ENCODE assay signal across 8 cellular contexts in the genomic region with DNA sequence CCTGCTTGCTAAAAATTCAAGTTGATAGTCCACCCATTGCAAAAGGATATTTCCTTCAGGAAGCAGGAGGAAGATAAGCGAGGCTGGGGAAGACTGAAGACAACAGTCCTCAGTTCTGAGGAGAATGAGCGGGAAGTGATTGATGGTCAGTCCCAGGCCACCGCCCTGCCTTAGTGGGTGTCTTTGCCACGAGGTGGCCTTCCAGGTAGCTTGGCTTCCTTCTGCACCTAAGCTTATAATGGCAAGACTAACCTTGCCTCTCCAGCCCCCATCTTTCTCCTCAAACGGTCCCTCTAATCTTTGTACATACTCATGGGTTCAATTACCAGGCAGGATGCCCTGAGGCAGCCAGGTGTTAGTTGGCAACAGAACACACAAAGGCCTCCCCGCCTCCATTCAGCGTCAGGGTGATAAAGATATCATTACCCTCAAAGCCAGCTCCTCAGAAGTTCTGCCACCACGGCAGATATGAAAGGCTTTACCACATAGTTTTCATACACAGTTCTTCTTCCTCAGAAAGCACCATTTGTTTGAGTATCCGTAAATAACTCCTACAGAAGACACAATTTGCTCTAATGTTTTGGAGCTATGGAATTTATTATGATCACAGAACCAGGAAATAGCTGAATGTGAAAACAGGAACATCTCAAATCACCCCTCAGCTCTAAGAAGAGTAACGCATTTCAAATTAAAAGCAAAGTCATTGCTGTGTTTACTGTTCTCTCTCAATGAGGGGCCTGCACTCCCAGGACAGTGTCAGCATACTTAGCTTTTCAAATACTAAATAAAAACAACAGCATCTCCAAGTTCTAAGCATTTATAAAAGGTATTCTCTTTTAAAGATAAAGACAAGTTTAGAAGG.
DNase-seq lines count a peak whose midpoint lies in the region; ATAC-seq lines count a peak whose summit lies in the region.

No MANE protein-coding gene starts in this region.

- H3K4me3 Mint-ChIP-seq in T-helper 17 cell: peak overlapping the region; percentile 53
- no peak overlapping the region for H3K4me3 Mint-ChIP-seq in immature natural killer cell

- peaks cover 39% of the 10 kb centered on the region for H3K4me1 Mint-ChIP-seq in T-helper 17 cell
- H3K4me1 Mint-ChIP-seq in immature natural killer cell: peaks cover 22 to 40% of the 10 kb centered on the region in 2 donors

- H3K36me3 Mint-ChIP-seq in T-helper 17 cell (ENCODE audit: low read depth) (peaks cover 8% of the 10 kb centered on the region), immature natural killer cell (peaks cover 0 to 10% (median 0%) of the 10 kb centered on the region in 3 donors)

- H3K27ac Mint-ChIP-seq in T-helper 17 cell (peak overlapping the region; percentile 87), immature natural killer cell (peak overlapping the region in 5 of 6 donors; percentile 18 to 73 (median 51))

- no peak for DNase-seq in T-helper 17 cell
- no peak for DNase-seq in immature natural killer cell
- DNase-seq in AG20443 (ENCODE audit: low spot score): no peak
- DNase-seq in midbrain (lab: John Stamatoyannopoulos, UW): no peak
- DNase-seq in SHP77 treated with DMSO at 0.1 percent for 48 hours (lab: John Stamatoyannopoulos, UW): no peak
- no peak for DNase-seq in NCI-H82 treated with DMSO at 0.1 percent for 48 hours (lab: John Stamatoyannopoulos, UW; ENCODE audit: unreplicated experiment)

- ATAC-seq in GM18867 (IDR thresholded peaks at IDR 0.05; ENCODE audit: unreplicated experiment) (peak; percentile 81), HG02798 (IDR thresholded peaks at IDR 0.05; ENCODE audit: poor library complexity, unreplicated experiment) (peak; percentile 74), T-helper 17 cell (peak; percentile 75)

- H3K27me3 Mint-ChIP-seq in T-helper 17 cell (no peaks in the 10 kb centered on the region), immature natural killer cell (ENCODE audit: low read depth in 3 of 3) (peaks cover 0 to 2% (median 1%) of the 10 kb centered on the region in 3 donors)

- H3K9me3 Mint-ChIP-seq in immature natural killer cell: no peaks in the 10 kb centered on the region

- no peaks in the 10 kb centered on the region for H3K9me3 ChIP-seq in T-helper 17 cell (ENCODE audit: control insufficient read depth, low read length, poor library complexity, severe bottlenecking)
